11 cellular contexts compared by ENCODE assay signal in genomic region chr4:77022581-77023133, GRCh38.
DNase-seq lines count a peak whose midpoint lies in the region; ATAC-seq and FAIRE-seq lines count a peak whose summit lies in the region.
"Had no signal": no experiment of that assay in that cellular context is flagged by ENCODE, and none has a peak within 500 bp of the region (broad histone marks: within the 10 kb centered on the region; RNA-seq: fewer than 3 reads in every experiment).

No MANE protein-coding gene starts in this region.

- DNase-seq in EL (peak; percentile 88), RCC 7860 (ENCODE audit: low spot score) (peak; percentile 26), fibroblast of gingiva (ENCODE audit: low read depth) (peak; percentile 54), non-pigmented ciliary epithelial cell (ENCODE audit: low read depth) (peak; percentile 56), T-helper 1 cell (no peak)
- DNase-seq in activated T-cell treated with anti-CD3 and anti-CD28 coated beads, Interleukin-2, amount 50 U/mL, for 1 hour, result no peak
- DNase-seq: COR-L47 had no signal

- no peak for FAIRE-seq in RCC 7860 (lab: Jason Lieb, UNC)
- FAIRE-seq: GM12892, keratinocyte had no signal

- no peak for ATAC-seq in HG02610 (IDR thresholded peaks at IDR 0.05; ENCODE audit: unreplicated experiment)
- ATAC-seq in HG03039 (IDR thresholded peaks at IDR 0.05; ENCODE audit: unreplicated experiment), result no peak

Comparison
In these comparisons a context has a peak if more than half of its experiments do, and no peak if none do; other contexts are left out.
1. DNase-seq: peak in EL (single experiment), RCC 7860 (single experiment), fibroblast of gingiva (single experiment) and non-pigmented ciliary epithelial cell (single experiment); none in T-helper 1 cell (0 of 5) and activated T-cell treated with anti-CD3 and anti-CD28 coated beads, Interleukin-2, amount 50 U/mL, for 1 hour (single experiment).